In genomic region chr7:108526768-108527017, GRCh38 we compare ENCODE assay signal across 8 cellular contexts. TPM values are rescaled to one million over a fixed set of nuclear protein-coding genes. Genes with fewer than 3 reads are reported as not detected.
A peak's percentile ranks its signal among the peaks of the same experiment; 100 is the strongest.
DNase-seq lines count a peak whose midpoint lies in the region; ATAC-seq and TF ChIP-seq lines count a peak whose summit lies in the region.

No MANE protein-coding gene starts in this region.

- H3K9me3 ChIP-seq in fibroblast of lung (ENCODE audit: control insufficient read depth, insufficient read depth, low read depth, low read length), result no peaks in the 10 kb centered on the region

- no peaks in the 10 kb centered on the region for H4K20me1 ChIP-seq in fibroblast of lung (ENCODE audit: control insufficient read depth, extremely low read depth, insufficient read depth, low read length)

- POLR2A ChIA-PET in HEK293T (lab: Yijun Ruan, JAX), result interaction anchor here (1.7 to 3.0 kb wide), 4 partner anchors 9 to 43 kb away, joined by 8 to 29 read pairs (median 11); partner anchors contain the start of genes DNAJB9 and THAP5

- H3K4me1 ChIP-seq in fibroblast of lung (ENCODE audit: control insufficient read depth, extremely low read depth, insufficient read depth, low read length), result peaks cover 4% of the 10 kb centered on the region
- H3K4me1 ChIP-seq in rectal smooth muscle tissue (ENCODE audit: control insufficient read depth, insufficient read depth, low read length), result peaks cover 9% of the 10 kb centered on the region

- in situ Hi-C loops in G401 (cut with HindIII; ENCODE audit: low sequenced_read_pairs), result no loop called here

- peak overlapping the region; percentile 91 for H3K9ac ChIP-seq in fibroblast of lung (ENCODE audit: insufficient read depth, low read length)
- peak overlapping the region; percentile 63 for H3K9ac ChIP-seq in rectal smooth muscle tissue (ENCODE audit: low read length)

- peaks cover 29% of the 10 kb centered on the region for H3K79me2 ChIP-seq in fibroblast of lung (ENCODE audit: control insufficient read depth, insufficient read depth, low read length)

- H3K27me3 ChIP-seq in fibroblast of lung (ENCODE audit: control insufficient read depth, insufficient read depth, low read length) (no peaks in the 10 kb centered on the region), rectal smooth muscle tissue (ENCODE audit: control insufficient read depth, insufficient read depth, low read length) (no peaks in the 10 kb centered on the region)

- H3K4me3 ChIP-seq in fibroblast of lung (replicated peaks in 1 of 4; ENCODE audit: control extremely low read depth in 1 of 4, insufficient read depth in 1 of 4, low read depth in 3 of 4, low read length in 4 of 4), result peak overlapping the region; percentile 82 to 89 (median 86)
- H3K4me3 ChIP-seq in rectal smooth muscle tissue (ENCODE audit: low read length), result peak overlapping the region; percentile 76

- H3K27ac ChIP-seq in fibroblast of lung (ENCODE audit: insufficient read depth, low read length), result peak overlapping the region; percentile 99
- H3K27ac ChIP-seq in rectal smooth muscle tissue (ENCODE audit: low read depth, low read length), result peak overlapping the region; percentile 94

- H3K36me3 ChIP-seq in fibroblast of lung (ENCODE audit: control insufficient read depth, insufficient read depth, low read length), result no peaks in the 10 kb centered on the region
- no peaks in the 10 kb centered on the region for H3K36me3 ChIP-seq in rectal smooth muscle tissue (ENCODE audit: control insufficient read depth, insufficient read depth, low read length)

- peak overlapping the region; percentile 88 for H2AFZ ChIP-seq in fibroblast of lung (ENCODE audit: low read length)

- peak overlapping the region; percentile 85 for H3K4me2 ChIP-seq in fibroblast of lung (ENCODE audit: extremely low read depth, insufficient read depth, low read length)

- TF ChIP-seq CTCF in fibroblast of lung (conservative IDR thresholded peaks at IDR 0.05 in 1 of 2, IDR thresholded peaks at IDR 0.05 in 1 of 2; ENCODE audit: low read depth in 1 of 2, low read length in 2 of 2), result no peak

- CTCF ChIA-PET in HEK293T (lab: Yijun Ruan, JAX), result no interaction called here

- no peak for ATAC-seq in SK-N-SH treated with all-trans-retinoic acid at 6 μM for 48 hours

- DNase-seq in G401 (ENCODE audit: low spot score) (peak; percentile 11), fibroblast of lung (ENCODE audit: low read depth in 2 of 2) (no peak), dedifferentiated amniotic fluid mesenchymal stem cell (ENCODE audit: extremely low spot score) (no peak), COLO668 (lab: John Stamatoyannopoulos, UW; ENCODE audit: unreplicated experiment) (no peak), HEK293T (ENCODE audit: extremely low spot score) (no peak), NCI-H345 (lab: John Stamatoyannopoulos, UW) (no peak)

TF ChIP-seq in SK-N-SH treated with all-trans-retinoic acid at 6 μM for 48 hours, 23 proteins besides CTCF, POLR2A, EP300 and RAD21:
- no peak for TF ChIP-seq ARNTL (CRISPR knock-in tag; IDR thresholded peaks at IDR 0.05; ENCODE audit: borderline replicate concordance, low read depth)
- TF ChIP-seq ZNF8 (CRISPR knock-in tag; IDR thresholded peaks at IDR 0.05), result 0 out of 2 replicates have a peak, but pooled peaks have one; percentile 21

TF ChIP-seq in HEK293T, 16 proteins besides CTCF, POLR2A, EP300 and RAD21:
- TF ChIP-seq, protein P1, sequence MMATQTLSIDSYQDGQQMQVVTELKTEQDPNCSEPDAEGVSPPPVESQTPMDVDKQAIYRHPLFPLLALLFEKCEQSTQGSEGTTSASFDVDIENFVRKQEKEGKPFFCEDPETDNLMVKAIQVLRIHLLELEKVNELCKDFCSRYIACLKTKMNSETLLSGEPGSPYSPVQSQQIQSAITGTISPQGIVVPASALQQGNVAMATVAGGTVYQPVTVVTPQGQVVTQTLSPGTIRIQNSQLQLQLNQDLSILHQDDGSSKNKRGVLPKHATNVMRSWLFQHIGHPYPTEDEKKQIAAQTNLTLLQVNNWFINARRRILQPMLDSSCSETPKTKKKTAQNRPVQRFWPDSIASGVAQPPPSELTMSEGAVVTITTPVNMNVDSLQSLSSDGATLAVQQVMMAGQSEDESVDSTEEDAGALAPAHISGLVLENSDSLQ (IDR thresholded peaks at IDR 0.05), result no peak
- TF ChIP-seq ZNF384 (IDR thresholded peaks at IDR 0.05) (no peak), L3MBTL2 (conservative IDR thresholded peaks at IDR 0.05) (no peak), NFRKB (IDR thresholded peaks at IDR 0.05) (no peak), HDGF (IDR thresholded peaks at IDR 0.05; ENCODE audit: borderline replicate concordance) (no peak), CTBP1 (IDR thresholded peaks at IDR 0.05; ENCODE audit: borderline replicate concordance) (no peak), SP1 (IDR thresholded peaks at IDR 0.05) (no peak), ARNT (IDR thresholded peaks at IDR 0.05) (no peak), TARDBP (IDR thresholded peaks at IDR 0.05) (no peak), FOXM1 (IDR thresholded peaks at IDR 0.05; ENCODE audit: borderline replicate concordance) (no peak), SUZ12 (IDR thresholded peaks at IDR 0.05) (no peak), ELF4 (IDR thresholded peaks at IDR 0.05) (no peak), FOXK2 (IDR thresholded peaks at IDR 0.05) (no peak), LEF1 (IDR thresholded peaks at IDR 0.05; ENCODE audit: borderline replicate concordance) (no peak), BHLHE40 (IDR thresholded peaks at IDR 0.05; ENCODE audit: borderline replicate concordance) (no peak), FOXA1 (IDR thresholded peaks at IDR 0.05) (no peak)

RNA-seq across cellular contexts. Expression of gene PNPLA8, which starts 0.8 kb away (rescaled TPM):
- total RNA-seq in G401 (2014; rRNA removed; shearing (Covaris generic)), result 13.0 and 16.5 TPM in 2 replicates
- 35.7 and 36.7 TPM in 2 replicates for total RNA-seq in fibroblast of lung
- 21.5 and 27.9 TPM in 2 replicates for polyA plus RNA-seq in fibroblast of lung
- 16.0 and 18.4 TPM in 2 replicates for polyA plus RNA-seq in fibroblast of lung (2012)
- 0.78 and 1.5 TPM in 2 replicates for polyA minus RNA-seq in fibroblast of lung (ENCODE audit: low replicate concordance)

RNA-seq across cellular contexts. Expression of gene THAP5, which starts 42.8 kb away (rescaled TPM):
- total RNA-seq in G401 (2014; rRNA removed; shearing (Covaris generic)), result 17.6 and 31.0 TPM in 2 replicates
- total RNA-seq in fibroblast of lung, result 23.4 and 24.1 TPM in 2 replicates
- polyA plus RNA-seq in fibroblast of lung, result 11.9 and 18.4 TPM in 2 replicates
- polyA plus RNA-seq in fibroblast of lung (2012), result 11.6 and 13.3 TPM in 2 replicates
- polyA minus RNA-seq in fibroblast of lung (ENCODE audit: low replicate concordance), result 1.4 and 1.8 TPM in 2 replicates

RNA-seq across cellular contexts. Expression of gene DNAJB9, which starts 43.0 kb away (rescaled TPM):
- 13.1 and 26.3 TPM in 2 replicates for total RNA-seq in G401 (2014; rRNA removed; shearing (Covaris generic))
- total RNA-seq in fibroblast of lung, result 52.4 and 56.8 TPM in 2 replicates
- 6.7 and 8.3 TPM in 2 replicates for polyA plus RNA-seq in fibroblast of lung
- polyA plus RNA-seq in fibroblast of lung (2012), result 10.9 and 13.1 TPM in 2 replicates
- polyA minus RNA-seq in fibroblast of lung (ENCODE audit: low replicate concordance), result 0.51 TPM in 1 of 2 replicates, not detected in the other
